In the genomic region with DNA sequence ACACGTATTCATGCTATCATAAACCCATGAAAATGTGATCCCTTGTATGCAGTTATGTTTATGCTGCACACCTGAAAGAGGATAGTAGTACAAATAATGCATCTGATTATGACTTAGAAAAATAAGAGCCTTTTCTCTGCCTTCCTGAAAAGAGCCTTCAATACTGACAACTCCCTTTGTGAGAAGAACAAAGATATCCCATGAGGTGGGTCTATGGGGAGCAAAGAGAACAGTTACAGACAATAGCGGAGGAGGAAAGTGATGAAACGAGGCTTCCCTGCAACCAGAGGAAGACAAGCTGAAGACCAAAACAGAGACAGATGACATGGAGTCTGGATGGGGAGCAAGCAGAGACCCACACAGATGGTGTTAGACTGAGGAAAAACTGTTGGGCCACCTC, we compare ENCODE assay signal across 34 cellular contexts.
"Had no signal": no experiment of that assay in that cellular context is flagged by ENCODE, and none has a peak within 500 bp of the region (broad histone marks: within the 10 kb centered on the region; RNA-seq: fewer than 3 reads in every experiment).

No MANE protein-coding gene starts in this region.

- H3K4me3 Mint-ChIP-seq: activated B cell treated with CpG ODN at 0.5 μM for 24 hours; activated CD4-positive, alpha-beta memory T cell treated with anti-CD3 and anti-CD28 coated beads for 36 hours; activated CD4-positive, alpha-beta T cell treated with anti-CD3 and anti-CD28 coated beads, Interleukin-2, amount 10 ng/mL, durations not matched to agents 24 days and 14 days; activated CD8-positive, alpha-beta T cell treated with anti-CD3 and anti-CD28 coated beads for 36 hours; activated naive CD4-positive, alpha-beta T cell treated with anti-CD3 and anti-CD28 coated beads, Interleukin-2, amount 10 ng/mL, durations not matched to agents 7 days and 5 days; activated naive CD8-positive, alpha-beta T cell treated with anti-CD3 and anti-CD28 coated beads for 36 hours; activated T-cell treated with anti-CD3 and anti-CD28 coated beads, Interleukin-2, amount 50 U/mL, for 4 hours; activated T-cell treated with anti-CD3 and anti-CD28 coated beads, Interleukin-2, amount 50 U/mL, for 72 hours; activated T-helper 1 cell treated with anti-CD3 and anti-CD28 coated beads, Interleukin-12 subunit alpha, Interleukin-12 subunit beta, Interleukin-2, Interleukin-4 antibody, amounts not matched to agents 30 ng/mL and 10 ng/mL and 1 ng/mL, durations not matched to agents 14 hours and 24 hours and 36 hours; activated T-helper 17 cell treated with anti-CD3 and anti-CD28 coated beads, Interleukin-2, amount 50 U/mL, for 72 hours; T-helper 1 cell treated with Interleukin-12 subunit alpha and Interleukin-12 subunit beta and Interleukin-4 antibody, amounts not matched to agents 30 μg/mL and 1 μg/mL, for 36 hours; T-helper 2 cell treated with Interferon-gamma antibody and Interleukin-4, amounts not matched to agents 5 μg/mL and 100 μg/mL, for 36 hours had no signal

- H3K4me3 ChIP-seq: adrenal gland, body of pancreas, breast epithelium had no signal

- DNase-seq: activated B cell treated with CpG ODN at 0.5 μM for 24 hours; activated CD4-positive, alpha-beta memory T cell treated with anti-CD3 and anti-CD28 coated beads for 36 hours; activated CD4-positive, alpha-beta T cell treated with anti-CD3 and anti-CD28 coated beads for 4 hours; activated CD4-positive, alpha-beta T cell treated with anti-CD3 and anti-CD28 coated beads, Interleukin-2, amount 10 ng/mL, durations not matched to agents 24 days and 14 days; activated CD4-positive, alpha-beta T cell treated with anti-CD3 and anti-CD28 coated beads, Interleukin-2, amount 50 U/mL, for 1 hour; activated CD4-positive, alpha-beta T cell treated with anti-CD3 and anti-CD28 coated beads, Interleukin-2, amount 50 U/mL, for 4 hours; activated CD4-positive, CD25-positive, alpha-beta regulatory T cell treated with anti-CD3 and anti-CD28 coated beads, Interleukin-2, amount 50 U/mL, for 72 hours; activated CD8-positive, alpha-beta memory T cell treated with anti-CD3 and anti-CD28 coated beads, Interleukin-2, amount 50 U/mL, for 4 hours; activated CD8-positive, alpha-beta T cell treated with anti-CD3 and anti-CD28 coated beads for 36 hours; activated effector memory CD4-positive, alpha-beta T cell treated with anti-CD3 and anti-CD28 coated beads, Interleukin-2, amount 50 U/mL, for 16 hours; activated gamma-delta T cell treated with Interleukin-2 at 50 U/mL for 16 hours; activated naive CD4-positive, alpha-beta T cell; activated naive CD4-positive, alpha-beta T cell treated with anti-CD3 and anti-CD28 coated beads, Interleukin-2, amount 10 ng/mL, durations not matched to agents 7 days and 5 days; activated naive CD8-positive, alpha-beta T cell treated with anti-CD3 and anti-CD28 coated beads for 36 hours; activated T-cell treated with anti-CD3 and anti-CD28 coated beads for 4 hours; activated T-cell treated with anti-CD3 and anti-CD28 coated beads, Interleukin-2, amount 50 U/mL, for 1 hour; activated T-cell treated with anti-CD3 and anti-CD28 coated beads, Interleukin-2, amount 50 U/mL, for 4 hours; activated T-cell treated with anti-CD3 and anti-CD28 coated beads, Interleukin-2, amount 50 U/mL, for 72 hours; adrenal gland; amniotic stem cell; aorta; body of pancreas; brain microvascular endothelial cell; central memory CD4-positive, alpha-beta T cell; T-helper 1 cell; T-helper 2 cell; T-helper 9 cell had no signal

- H3K27ac ChIP-seq: adrenal gland, body of pancreas, brain microvascular endothelial cell, breast epithelium, VCaP had no signal

- H3K4me1 ChIP-seq: adrenal gland, body of pancreas, breast epithelium had no signal

- H3K9me3 ChIP-seq: adrenal gland, body of pancreas, breast epithelium had no signal

- H3K4me1 Mint-ChIP-seq: activated B cell treated with CpG ODN at 0.5 μM for 24 hours; activated CD4-positive, alpha-beta T cell treated with anti-CD3 and anti-CD28 coated beads, Interleukin-2, amount 10 ng/mL, durations not matched to agents 24 days and 14 days; activated naive CD4-positive, alpha-beta T cell treated with anti-CD3 and anti-CD28 coated beads, Interleukin-2, amount 10 ng/mL, durations not matched to agents 7 days and 5 days; activated naive CD8-positive, alpha-beta T cell treated with anti-CD3 and anti-CD28 coated beads for 36 hours; activated T-helper 17 cell treated with anti-CD3 and anti-CD28 coated beads, Interleukin-2, amount 50 U/mL, for 72 hours had no signal

- H3K36me3 ChIP-seq: adrenal gland, brain microvascular endothelial cell, breast epithelium had no signal

- H3K27ac Mint-ChIP-seq: activated B cell treated with CpG ODN at 0.5 μM for 24 hours; activated CD4-positive, alpha-beta memory T cell treated with anti-CD3 and anti-CD28 coated beads for 36 hours; activated CD4-positive, alpha-beta T cell treated with anti-CD3 and anti-CD28 coated beads, Interleukin-2, amount 10 ng/mL, durations not matched to agents 24 days and 14 days; activated CD8-positive, alpha-beta T cell treated with anti-CD3 and anti-CD28 coated beads for 36 hours; activated naive CD4-positive, alpha-beta T cell treated with anti-CD3 and anti-CD28 coated beads, Interleukin-2, amount 10 ng/mL, durations not matched to agents 7 days and 5 days; activated naive CD4-positive, alpha-beta T cell treated with anti-CD3 and anti-CD28 coated beads, Interleukin-2, amount 50 U/mL, for 72 hours; activated naive CD8-positive, alpha-beta T cell treated with anti-CD3 and anti-CD28 coated beads for 36 hours; activated T-cell treated with anti-CD3 and anti-CD28 coated beads, Interleukin-2, amount 50 U/mL, for 72 hours; activated T-helper 1 cell treated with anti-CD3 and anti-CD28 coated beads, Interleukin-12 subunit alpha, Interleukin-12 subunit beta, Interleukin-2, Interleukin-4 antibody, amounts not matched to agents 30 ng/mL and 10 ng/mL and 1 ng/mL, durations not matched to agents 14 hours and 24 hours and 36 hours; activated T-helper 17 cell treated with anti-CD3 and anti-CD28 coated beads, Interleukin-2, amount 50 U/mL, for 72 hours; T-helper 1 cell treated with Interleukin-12 subunit alpha and Interleukin-12 subunit beta and Interleukin-4 antibody, amounts not matched to agents 30 μg/mL and 1 μg/mL, for 36 hours; T-helper 2 cell treated with Interferon-gamma antibody and Interleukin-4, amounts not matched to agents 5 μg/mL and 100 μg/mL, for 36 hours had no signal

- H3K27me3 Mint-ChIP-seq: activated B cell treated with CpG ODN at 0.5 μM for 24 hours; activated CD4-positive, alpha-beta T cell treated with anti-CD3 and anti-CD28 coated beads, Interleukin-2, amount 10 ng/mL, durations not matched to agents 24 days and 14 days; activated naive CD4-positive, alpha-beta T cell treated with anti-CD3 and anti-CD28 coated beads, Interleukin-2, amount 10 ng/mL, durations not matched to agents 7 days and 5 days had no signal

- H3K9me3 Mint-ChIP-seq: activated B cell treated with CpG ODN at 0.5 μM for 24 hours; activated CD4-positive, alpha-beta memory T cell treated with anti-CD3 and anti-CD28 coated beads for 36 hours; activated CD8-positive, alpha-beta T cell treated with anti-CD3 and anti-CD28 coated beads for 36 hours; activated naive CD4-positive, alpha-beta T cell treated with anti-CD3 and anti-CD28 coated beads, Interleukin-2, amount 10 ng/mL, durations not matched to agents 7 days and 5 days; activated naive CD8-positive, alpha-beta T cell treated with anti-CD3 and anti-CD28 coated beads for 36 hours; activated T-helper 1 cell treated with anti-CD3 and anti-CD28 coated beads, Interleukin-12 subunit alpha, Interleukin-12 subunit beta, Interleukin-2, Interleukin-4 antibody, amounts not matched to agents 30 ng/mL and 10 ng/mL and 1 ng/mL, durations not matched to agents 14 hours and 24 hours and 36 hours; activated T-helper 17 cell treated with anti-CD3 and anti-CD28 coated beads, Interleukin-2, amount 50 U/mL, for 72 hours; T-helper 1 cell treated with Interleukin-12 subunit alpha and Interleukin-12 subunit beta and Interleukin-4 antibody, amounts not matched to agents 30 μg/mL and 1 μg/mL, for 36 hours; T-helper 2 cell treated with Interferon-gamma antibody and Interleukin-4, amounts not matched to agents 5 μg/mL and 100 μg/mL, for 36 hours had no signal

- H3K27me3 ChIP-seq: adrenal gland, body of pancreas, brain microvascular endothelial cell, breast epithelium had no signal

- H3K36me3 Mint-ChIP-seq: activated CD4-positive, alpha-beta memory T cell treated with anti-CD3 and anti-CD28 coated beads for 36 hours; activated naive CD4-positive, alpha-beta T cell treated with anti-CD3 and anti-CD28 coated beads, Interleukin-2, amount 10 ng/mL, durations not matched to agents 7 days and 5 days; activated naive CD4-positive, alpha-beta T cell treated with anti-CD3 and anti-CD28 coated beads, Interleukin-2, amount 50 U/mL, for 72 hours; activated naive CD8-positive, alpha-beta T cell treated with anti-CD3 and anti-CD28 coated beads for 36 hours had no signal
